Comparison of ENCODE assay signal across 1 cellular context in genomic region chr21:43699492-43699777, GRCh38. TPM values are rescaled to one million over a fixed set of nuclear protein-coding genes. Genes with fewer than 3 reads are reported as not detected.
"Had no signal": no experiment of that assay in that cellular context is flagged by ENCODE, and none has a peak within 500 bp of the region (broad histone marks: within the 10 kb centered on the region; RNA-seq: fewer than 3 reads in every experiment).

No MANE protein-coding gene starts in this region.

RNA-seq across cellular contexts. Expression of gene HSF2BP, which starts 40.1 kb away (rescaled TPM):
- total RNA-seq: Right ventricle myocardium superior had no signal
